32 cellular contexts compared by ENCODE assay signal in the genomic region with DNA sequence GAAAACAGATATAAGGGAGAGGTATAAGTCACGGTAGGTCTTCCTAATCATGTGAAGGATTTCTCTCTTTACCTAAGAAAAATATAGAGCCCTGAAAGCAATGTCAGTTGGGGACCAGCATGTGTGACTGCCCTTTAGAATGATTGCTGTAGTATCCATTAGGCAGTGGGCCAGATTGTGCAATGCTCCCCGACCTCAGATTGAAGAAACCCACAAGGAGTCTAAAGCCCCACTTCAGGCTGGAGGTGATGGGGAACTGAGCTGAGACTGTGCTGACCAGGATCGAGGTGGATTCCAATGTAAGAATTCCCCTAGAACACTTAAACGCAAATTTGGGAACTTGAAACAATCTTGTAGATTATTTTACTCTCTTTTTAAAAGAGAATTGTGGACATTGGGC.
"Had no signal": no experiment of that assay in that cellular context is flagged by ENCODE, and none has a peak within 500 bp of the region (broad histone marks: within the 10 kb centered on the region; RNA-seq: fewer than 3 reads in every experiment).

No MANE protein-coding gene starts in this region.

- H3K27me3 ChIP-seq: adrenal gland, Peyer's patch, SJSA1 had no signal

- H3K4me3 ChIP-seq: adrenal gland, Peyer's patch, SJSA1 had no signal

- DNase-seq: activated CD4-positive, alpha-beta memory T cell treated with anti-CD3 and anti-CD28 coated beads for 36 hours; activated CD4-positive, alpha-beta T cell treated with anti-CD3 and anti-CD28 coated beads for 36 hours; activated CD4-positive, alpha-beta T cell treated with anti-CD3 and anti-CD28 coated beads, Interleukin-2, amount 10 ng/mL, durations not matched to agents 7 days and 5 days; activated CD8-positive, alpha-beta memory T cell treated with anti-CD3 and anti-CD28 coated beads, Interleukin-2, amount 50 U/mL, for 4 hours; activated gamma-delta T cell treated with Interleukin-2 at 50 U/mL for 16 hours; activated naive CD4-positive, alpha-beta T cell treated with anti-CD3 and anti-CD28 coated beads for 36 hours; activated T-cell treated with anti-CD3 and anti-CD28 coated beads for 4 hours; activated T-cell treated with anti-CD3 and anti-CD28 coated beads, Interleukin-2, amount 50 U/mL, for 4 hours; adrenal gland; anterior cingulate cortex; caudate nucleus; NCI-H1048; NCI-H1105 treated with DMSO at 0.1 percent for 48 hours; NCI-H1436; NCI-H1694; NCI-H1930; NCI-H2081 treated with DMSO at 0.1 percent for 48 hours; NCI-H226; NCI-H526; NCI-H748 treated with DMSO at 0.1 percent for 48 hours; NK-92 treated with Interleukin-12 subunit alpha and Interleukin-12 subunit beta, amount 100 ng/mL, for 24 hours; PC-3; Peyer's patch; RPMI8226; SHP77 treated with DMSO at 0.1 percent for 48 hours; SK-N-SH had no signal

- FAIRE-seq: bronchial epithelial cell, TTC549 had no signal

- H3K9me3 ChIP-seq: adrenal gland, Peyer's patch, SJSA1, SK-N-SH had no signal

- H3K4me1 ChIP-seq: adrenal gland, Peyer's patch, SJSA1 had no signal

- H3K27ac ChIP-seq: adrenal gland, Peyer's patch, SJSA1 had no signal

- ATAC-seq: activated CD4-positive, alpha-beta T cell treated with anti-CD3 and anti-CD28 coated beads for 36 hours; activated CD4-positive, CD25-positive, alpha-beta regulatory T cell treated with anti-CD3 and anti-CD28 coated beads, Interleukin-2, amount 50 U/mL, for 24 hours; activated naive CD4-positive, alpha-beta T cell treated with anti-CD3 and anti-CD28 coated beads, Interleukin-2, amount 50 U/mL, for 72 hours; activated T-cell treated with anti-CD3 and anti-CD28 coated beads, Interleukin-2, amount 50 U/mL, for 4 hours; PC-3; WTC11 had no signal

- H3K4me2 ChIP-seq: SK-N-SH had no signal

- H3K9ac ChIP-seq: SK-N-SH had no signal

- H3K36me3 ChIP-seq: adrenal gland, Peyer's patch, SJSA1 had no signal
